8 cellular contexts compared by ENCODE assay signal in genomic region chr2:36966370-36967235, GRCh38. TPM values are rescaled to one million over a fixed set of nuclear protein-coding genes. Genes with fewer than 3 reads are reported as not detected.
DNase-seq lines count a peak whose midpoint lies in the region; ATAC-seq lines count a peak whose summit lies in the region.

A gene with protein sequence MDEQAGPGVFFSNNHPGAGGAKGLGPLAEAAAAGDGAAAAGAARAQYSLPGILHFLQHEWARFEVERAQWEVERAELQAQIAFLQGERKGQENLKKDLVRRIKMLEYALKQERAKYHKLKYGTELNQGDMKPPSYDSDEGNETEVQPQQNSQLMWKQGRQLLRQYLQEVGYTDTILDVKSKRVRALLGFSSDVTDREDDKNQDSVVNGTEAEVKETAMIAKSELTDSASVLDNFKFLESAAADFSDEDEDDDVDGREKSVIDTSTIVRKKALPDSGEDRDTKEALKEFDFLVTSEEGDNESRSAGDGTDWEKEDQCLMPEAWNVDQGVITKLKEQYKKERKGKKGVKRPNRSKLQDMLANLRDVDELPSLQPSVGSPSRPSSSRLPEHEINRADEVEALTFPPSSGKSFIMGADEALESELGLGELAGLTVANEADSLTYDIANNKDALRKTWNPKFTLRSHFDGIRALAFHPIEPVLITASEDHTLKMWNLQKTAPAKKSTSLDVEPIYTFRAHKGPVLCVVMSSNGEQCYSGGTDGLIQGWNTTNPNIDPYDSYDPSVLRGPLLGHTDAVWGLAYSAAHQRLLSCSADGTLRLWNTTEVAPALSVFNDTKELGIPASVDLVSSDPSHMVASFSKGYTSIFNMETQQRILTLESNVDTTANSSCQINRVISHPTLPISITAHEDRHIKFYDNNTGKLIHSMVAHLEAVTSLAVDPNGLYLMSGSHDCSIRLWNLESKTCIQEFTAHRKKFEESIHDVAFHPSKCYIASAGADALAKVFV (minus strand): TSS chr2:36966536. CDS start chr2:36966463, 73 bp downstream.

- peak within 1 kb of the TSS; percentile 98 for H2BK15ac ChIP-seq in mesenchymal stem cell (ENCODE audit: low read depth, poor library complexity, severe bottlenecking)

- H2BK5ac ChIP-seq in mesenchymal stem cell (ENCODE audit: low read depth, low read length, poor library complexity, severe bottlenecking): peak within 1 kb of the TSS; percentile 93

- no peaks in the 10 kb centered on the region for H3K36me3 ChIP-seq in effector memory CD4-positive, alpha-beta T cell (ENCODE audit: control insufficient read depth, insufficient read depth, low read length)
- no peaks in the 10 kb centered on the region for H3K36me3 ChIP-seq in mesenchymal stem cell (ENCODE audit: control insufficient read depth in 1 of 2, insufficient read depth in 2 of 2, low read depth in 1 of 2, low read length in 2 of 2)

- peak within 1 kb of the TSS; percentile 77 for H2AFZ ChIP-seq in mesenchymal stem cell (ENCODE audit: low read depth, low read length)

- H3K23ac ChIP-seq in mesenchymal stem cell (ENCODE audit: low read length in 2 of 2): peak within 1 kb of the TSS in 1 of 2 experiments; percentile 23

- H2AK5ac ChIP-seq in mesenchymal stem cell (ENCODE audit: low read length, severe bottlenecking): no peak within 1 kb of the TSS

- peak within 1 kb of the TSS; percentile 93 for H3K9ac ChIP-seq in mesenchymal stem cell (ENCODE audit: low read length)

- H3K27ac ChIP-seq in effector memory CD4-positive, alpha-beta T cell (ENCODE audit: insufficient read depth, low read length, poor library complexity, severe bottlenecking): peak within 1 kb of the TSS; percentile 89
- peak within 1 kb of the TSS; percentile 30 for H3K27ac ChIP-seq in mesenchymal stem cell (ENCODE audit: low read length, poor library complexity, severe bottlenecking)

- WGBS in mesenchymal stem cell: under 1% methylated on average over 62 of the region's 91 CpGs

- ATAC-seq in GM21367 (IDR thresholded peaks at IDR 0.05; ENCODE audit: unreplicated experiment): peak; percentile 98

- peak; percentile 92 for DNase-seq in COLO829 (ENCODE audit: low spot score)
- DNase-seq in HT1080 (ENCODE audit: low read depth): peak; percentile 96
- peak; percentile 94 to 99 for DNase-seq in NOMO-1 (lab: John Stamatoyannopoulos, UW; ENCODE audit: unreplicated experiment in 2 of 2)
- DNase-seq in effector memory CD4-positive, alpha-beta T cell: peak; percentile 93 to 98 (median 95)
- peak; percentile 95 for DNase-seq in mesenchymal stem cell
- DNase-seq in stimulated activated CD8-positive, alpha-beta memory T cell treated with anti-CD3 and anti-CD28 coated beads, Interleukin-12 subunit alpha, Interleukin-12 subunit beta, amount 100 ng/mL, for 24 hours (ENCODE audit: extremely low read depth): peak; percentile 96

- H3K4me3 ChIP-seq in effector memory CD4-positive, alpha-beta T cell (ENCODE audit: insufficient read depth, low read depth, low read length, poor library complexity, severe bottlenecking): peak within 1 kb of the TSS; percentile 95
- peak within 1 kb of the TSS; percentile 90 to 96 for H3K4me3 ChIP-seq in mesenchymal stem cell (ENCODE audit: insufficient read depth in 1 of 2, low read depth in 1 of 2, low read length in 2 of 2)

- CTCF ChIA-PET in activated CD8-positive, alpha-beta memory T cell treated with anti-CD3 and anti-CD28 coated beads for 36 hours (lab: Charles Lee): no interaction called here

- POLR2A ChIA-PET in activated CD8-positive, alpha-beta memory T cell treated with anti-CD3 and anti-CD28 coated beads for 36 hours (lab: Charles Lee): interaction anchor here (0.5 to 0.6 kb wide), 3 partner anchors 37 to 78 kb away, joined by 4 to 8 read pairs (median 5); no protein-coding TSS in a partner anchor

- H3K4ac ChIP-seq in mesenchymal stem cell (ENCODE audit: low read depth in 1 of 2, low read length in 2 of 2): peak within 1 kb of the TSS; percentile 87 to 96

- H3K4me1 ChIP-seq in effector memory CD4-positive, alpha-beta T cell (ENCODE audit: control insufficient read depth, insufficient read depth, low read length, poor library complexity, severe bottlenecking): peaks cover 8% of the 10 kb centered on the region
- H3K4me1 ChIP-seq in mesenchymal stem cell (ENCODE audit: control insufficient read depth, insufficient read depth, low read depth, low read length): no peaks in the 10 kb centered on the region

- peak within 1 kb of the TSS in 1 of 2 experiments; percentile 94 for H3K14ac ChIP-seq in mesenchymal stem cell (ENCODE audit: low read length in 2 of 2)

- peak within 1 kb of the TSS; percentile 50 for H4K91ac ChIP-seq in mesenchymal stem cell (ENCODE audit: low read length)

- no peaks in the 10 kb centered on the region for H3K27me3 ChIP-seq in effector memory CD4-positive, alpha-beta T cell (replicated peaks; ENCODE audit: control insufficient read depth, insufficient read depth, low read length, poor library complexity, severe bottlenecking)
- no peaks in the 10 kb centered on the region for H3K27me3 ChIP-seq in mesenchymal stem cell (ENCODE audit: control insufficient read depth in 1 of 2, insufficient read depth in 1 of 2, low read length in 2 of 2)

- H3K9me3 ChIP-seq in effector memory CD4-positive, alpha-beta T cell (ENCODE audit: control insufficient read depth, low read length): no peaks in the 10 kb centered on the region
- no peaks in the 10 kb centered on the region for H3K9me3 ChIP-seq in mesenchymal stem cell (ENCODE audit: control insufficient read depth, low read length)

- H3K18ac ChIP-seq in mesenchymal stem cell (ENCODE audit: low read depth in 1 of 2, low read length in 2 of 2): peak within 1 kb of the TSS; percentile 83 to 87

- peak within 1 kb of the TSS; percentile 71 for H3K4me2 ChIP-seq in mesenchymal stem cell (ENCODE audit: low read length, poor library complexity, severe bottlenecking)

- peak within 1 kb of the TSS; percentile 85 for H2BK120ac ChIP-seq in mesenchymal stem cell (ENCODE audit: low read depth, low read length)

- peak within 1 kb of the TSS in 1 of 2 experiments; percentile 61 for H2BK12ac ChIP-seq in mesenchymal stem cell (ENCODE audit: low read length in 2 of 2)

- H4K8ac ChIP-seq in mesenchymal stem cell (ENCODE audit: low read length): peak within 1 kb of the TSS; percentile 75

- H3K79me1 ChIP-seq in mesenchymal stem cell (replicated peaks; ENCODE audit: low read length, poor library complexity, severe bottlenecking): peaks cover 5% of the 10 kb centered on the region

RNA-seq across cellular contexts. Expression of the gene that starts here (rescaled TPM):
- total RNA-seq in HT1080 (2014; rRNA removed; shearing (Covaris generic)): 10.2 and 14.8 TPM in 2 replicates
- polyA plus RNA-seq in HT1080 (2015; cell fraction: cytosol; rRNA removed): 8.5 and 11.5 TPM in 2 replicates
- 14.0 TPM in 2 replicates for polyA plus RNA-seq in HT1080 (2015; cell fraction: nucleus; rRNA removed)
- total RNA-seq in activated CD8-positive, alpha-beta memory T cell treated with anti-CD3 and anti-CD28 coated beads for 36 hours: 10 to 100 TPM; 25.6 to 27.9 TPM
- polyA plus RNA-seq in mesenchymal stem cell (2013, experiment 1 of 2): 12.7 TPM
- 12.7 TPM for polyA plus RNA-seq in mesenchymal stem cell (2013, experiment 2 of 2)

Comparison
In these comparisons a context has a peak if more than half of its experiments do, and no peak if none do; other contexts are left out.
1. Peak in every context shown above with its lines: DNase-seq, ATAC-seq, H3K4me3 ChIP-seq and H3K27ac ChIP-seq.